ENCODE assay signal across 17 cellular contexts in genomic region chr10:53052765-53053164, GRCh38.
DNase-seq lines count a peak whose midpoint lies in the region; ATAC-seq, FAIRE-seq and TF ChIP-seq lines count a peak whose summit lies in the region.
"Had no signal": no experiment of that assay in that cellular context is flagged by ENCODE, and none has a peak within 500 bp of the region (broad histone marks: within the 10 kb centered on the region; RNA-seq: fewer than 3 reads in every experiment).

No MANE protein-coding gene starts in this region.

- H3F3A ChIP-seq in neural progenitor cell (ENCODE audit: low read depth), result no peaks in the 10 kb centered on the region

- H3K9me3 Mint-ChIP-seq in neural progenitor cell, result no peaks in the 10 kb centered on the region
- H3K9me3 Mint-ChIP-seq in stimulated activated memory B cell treated with anti-CD40 and anti-IgM and Interleukin-4, amounts not matched to agents 10 μg/mL and 1 μg/mL and 100 μg/mL, for 72 hours, result no peaks in the 10 kb centered on the region
- H3K9me3 Mint-ChIP-seq in activated naive CD4-positive, alpha-beta T cell treated with anti-CD3 and anti-CD28 coated beads for 36 hours, result peaks cover 9% of the 10 kb centered on the region
- H3K9me3 Mint-ChIP-seq: CD4-positive, alpha-beta T cell had no signal

- FAIRE-seq in H1 (lab: Jason Lieb, UNC), result no peak
- FAIRE-seq: GM18507 had no signal

- no peak overlapping the region for H3K9ac ChIP-seq in H1 (replicated peaks in 1 of 4; ENCODE audit: extremely low read depth in 1 of 4, low read depth in 3 of 4, low read length in 3 of 4)
- H3K9ac ChIP-seq in neural progenitor cell, result no peak overlapping the region

- no peak for TF ChIP-seq RAD21 in H1 (IDR thresholded peaks at IDR 0.05 in 1 of 2, conservative IDR thresholded peaks at IDR 0.05 in 1 of 2; ENCODE audit: low read depth in 2 of 2, low read length in 2 of 2)

- no peak overlapping the region for H4K5ac ChIP-seq in H1 (ENCODE audit: insufficient read length, low read depth, low read length)

- H3K27ac Mint-ChIP-seq in neural progenitor cell, result no peak overlapping the region
- no peak overlapping the region for H3K27ac Mint-ChIP-seq in stimulated activated memory B cell treated with anti-CD40 and anti-IgM and Interleukin-4, amounts not matched to agents 10 μg/mL and 1 μg/mL and 100 μg/mL, for 72 hours
- H3K27ac Mint-ChIP-seq in activated naive CD4-positive, alpha-beta T cell treated with anti-CD3 and anti-CD28 coated beads for 36 hours, result no peak overlapping the region
- H3K27ac Mint-ChIP-seq: B cell; CD4-positive, alpha-beta T cell had no signal

- H3K23ac ChIP-seq in H1 (ENCODE audit: insufficient read length), result no peak overlapping the region

- POLR2A ChIA-PET in H1 (lab: Charles Lee; ENCODE audit: partially characterized antibody), result no interaction called here

- 0 out of 2 replicates have a peak overlapping the region, but pooled peaks have one; percentile 4 for H2AFZ ChIP-seq in H1 (ENCODE audit: low read length)
- H2AFZ ChIP-seq in neural progenitor cell (replicated peaks), result peak overlapping the region; percentile 43

- no peak overlapping the region for H2BK15ac ChIP-seq in H1 (ENCODE audit: low read length)

- H2AK5ac ChIP-seq in H1 (ENCODE audit: low read depth, low read length), result no peak overlapping the region

- peak; percentile 50 for ATAC-seq in GM18868 (IDR thresholded peaks at IDR 0.05; ENCODE audit: unreplicated experiment)
- peak; percentile 24 for ATAC-seq in stimulated activated memory B cell treated with anti-CD40 and anti-IgM and Interleukin-4, amounts not matched to agents 10 μg/mL and 1 μg/mL and 100 μg/mL, for 72 hours
- ATAC-seq: HCT116 had no signal

- no peaks in the 10 kb centered on the region for H3K36me3 Mint-ChIP-seq in neural progenitor cell
- no peaks in the 10 kb centered on the region for H3K36me3 Mint-ChIP-seq in stimulated activated memory B cell treated with anti-CD40 and anti-IgM and Interleukin-4, amounts not matched to agents 10 μg/mL and 1 μg/mL and 100 μg/mL, for 72 hours
- no peaks in the 10 kb centered on the region for H3K36me3 Mint-ChIP-seq in activated naive CD4-positive, alpha-beta T cell treated with anti-CD3 and anti-CD28 coated beads for 36 hours (ENCODE audit: low read depth)

- no peak overlapping the region for H2BK20ac ChIP-seq in H1 (ENCODE audit: low read length)

- no peak overlapping the region for H3K4me3 ChIP-seq in H1 (ENCODE audit: extremely low read depth in 1 of 4, insufficient read depth in 2 of 4, low read depth in 3 of 4, low read length in 4 of 4)
- H3K4me3 ChIP-seq in neural progenitor cell, result no peak overlapping the region

- no peak for TF ChIP-seq POLR2A in H1 (IDR thresholded peaks at IDR 0.05; ENCODE audit: control extremely low read depth in 1 of 2, low read depth in 2 of 2, low read length in 2 of 2)

- H3K56ac ChIP-seq in H1 (replicated peaks; ENCODE audit: insufficient read length, low read depth, low read length), result no peak overlapping the region

- no peak overlapping the region for H3K18ac ChIP-seq in H1 (ENCODE audit: extremely low read depth, low read length)

- no peak overlapping the region for H2BK12ac ChIP-seq in H1 (ENCODE audit: low read depth, low read length)

- no peaks in the 10 kb centered on the region for H3K23me2 ChIP-seq in H1 (ENCODE audit: low read depth, low read length)

- H3K79me1 ChIP-seq in H1 (ENCODE audit: low read depth, low read length), result no peaks in the 10 kb centered on the region

- no peaks in the 10 kb centered on the region for H3K27me3 ChIP-seq in H1 (replicated peaks in 1 of 4; ENCODE audit: control insufficient read depth in 3 of 4, extremely low read depth in 1 of 4, insufficient read depth in 3 of 4, low read length in 3 of 4)
- no peaks in the 10 kb centered on the region for H3K27me3 ChIP-seq in neural progenitor cell

- no peak for TF ChIP-seq EP300 in H1 (IDR thresholded peaks at IDR 0.05; ENCODE audit: borderline replicate concordance in 1 of 2, low read depth in 2 of 2, low read length in 2 of 2)

- H3K14ac ChIP-seq in H1 (ENCODE audit: insufficient read length), result no peak overlapping the region

- no peak overlapping the region for H3K27ac ChIP-seq in H1 (ENCODE audit: low read depth, low read length)
- no peak overlapping the region for H3K27ac ChIP-seq in neural progenitor cell
- H3K27ac ChIP-seq: HL-60 had no signal

- no peaks in the 10 kb centered on the region for H3K4me1 Mint-ChIP-seq in neural progenitor cell
- no peaks in the 10 kb centered on the region for H3K4me1 Mint-ChIP-seq in stimulated activated memory B cell treated with anti-CD40 and anti-IgM and Interleukin-4, amounts not matched to agents 10 μg/mL and 1 μg/mL and 100 μg/mL, for 72 hours
- no peaks in the 10 kb centered on the region for H3K4me1 Mint-ChIP-seq in activated naive CD4-positive, alpha-beta T cell treated with anti-CD3 and anti-CD28 coated beads for 36 hours (ENCODE audit: low read depth)
- H3K4me1 Mint-ChIP-seq: B cell had no signal

- H4K20me1 ChIP-seq in H1 (replicated peaks in 1 of 2; ENCODE audit: control insufficient read depth in 1 of 2, insufficient read depth in 2 of 2, low read length in 2 of 2) (no peaks in the 10 kb centered on the region), neural progenitor cell (ENCODE audit: low read depth) (no peaks in the 10 kb centered on the region)

- no peak overlapping the region for H4K91ac ChIP-seq in H1 (replicated peaks; ENCODE audit: insufficient read length, low read length)

- H3K4me1 ChIP-seq in H1 (replicated peaks in 1 of 4; ENCODE audit: control insufficient read depth in 3 of 4, insufficient read depth in 4 of 4, low read length in 3 of 4) (no peaks in the 10 kb centered on the region), neural progenitor cell (no peaks in the 10 kb centered on the region)

- H2BK120ac ChIP-seq in H1 (replicated peaks; ENCODE audit: low read depth, low read length), result no peak overlapping the region

- no peak overlapping the region for H3K4me3 Mint-ChIP-seq in neural progenitor cell
- no peak overlapping the region for H3K4me3 Mint-ChIP-seq in stimulated activated memory B cell treated with anti-CD40 and anti-IgM and Interleukin-4, amounts not matched to agents 10 μg/mL and 1 μg/mL and 100 μg/mL, for 72 hours
- no peak overlapping the region for H3K4me3 Mint-ChIP-seq in activated naive CD4-positive, alpha-beta T cell treated with anti-CD3 and anti-CD28 coated beads for 36 hours
- H3K4me3 Mint-ChIP-seq: B cell; CD4-positive, alpha-beta T cell had no signal

- TF ChIP-seq CTCF in H1 (IDR thresholded peaks at IDR 0.05; ENCODE audit: control extremely low read depth in 1 of 3, insufficient read depth in 1 of 3, low read depth in 1 of 3, low read length in 3 of 3), result no peak
- TF ChIP-seq CTCF in neural progenitor cell (IDR thresholded peaks at IDR 0.05), result no peak

- H3K36me3 ChIP-seq in H1 (ENCODE audit: control insufficient read depth in 2 of 4, insufficient read depth in 4 of 4, low read length in 3 of 4) (no peaks in the 10 kb centered on the region), neural progenitor cell (no peaks in the 10 kb centered on the region)

- H3K9me3 ChIP-seq in H1 (ENCODE audit: insufficient read depth in 2 of 2, low read depth in 1 of 2, low read length in 1 of 2) (no peaks in the 10 kb centered on the region), neural progenitor cell (ENCODE audit: low read depth) (no peaks in the 10 kb centered on the region)

- 86% methylated on average over 4 of the region's 4 CpGs; no CpG with 5 or more reads in 1 of the 2 experiments for WGBS in H1 (ENCODE audit: extremely low coverage in 1 of 2, insufficient coverage in 1 of 2, insufficient read length in 1 of 2, insufficient replicate concordance in 2 of 2, low coverage in 1 of 2, low lambda C conversion rate in 2 of 2, missing lambda C conversion rate in 1 of 2), 2 experiments

- H3K4me2 ChIP-seq in H1 (ENCODE audit: insufficient read depth in 1 of 2, low read depth in 2 of 2, low read length in 2 of 2), result no peak overlapping the region
- H3K4me2 ChIP-seq in neural progenitor cell, result no peak overlapping the region

- no peak for DNase-seq in H1 (ENCODE audit: low read depth in 1 of 2, low spot score in 2 of 2)
- no peak for DNase-seq in neural progenitor cell (ENCODE audit: low spot score)
- no peak for DNase-seq in NOMO-1 treated with dmso at 0.1 percent for 144 hours (lab: John Stamatoyannopoulos, UW; ENCODE audit: unreplicated experiment)
- DNase-seq in activated naive CD4-positive, alpha-beta T cell treated with anti-CD3 and anti-CD28 coated beads for 36 hours, result no peak
- DNase-seq in amniotic stem cell (lab: John Stamatoyannopoulos, UW), result no peak
- DNase-seq: ACHN; C1 segment of cervical spinal cord; Calu3; CD4-positive, alpha-beta T cell; DMS 273 treated with DMSO at 0.1 percent for 48 hours; IMR-90 had no signal

- no peak overlapping the region for H2BK5ac ChIP-seq in H1 (ENCODE audit: low read depth, low read length)

- intact Hi-C loops in activated naive CD4-positive, alpha-beta T cell treated with anti-CD3 and anti-CD28 coated beads for 36 hours (cut with micrococcal nuclease), result no loop called here

- H3K4ac ChIP-seq in H1 (replicated peaks; ENCODE audit: insufficient read length, low read depth, low read length), result no peak overlapping the region

- no peak overlapping the region for H4K8ac ChIP-seq in H1 (ENCODE audit: extremely low read depth, insufficient read depth, low read length)

- CTCF ChIA-PET in H1 (lab: Charles Lee; ENCODE audit: partially characterized antibody), result interaction anchor here (0.6 kb wide), 1 partner anchor 118 kb away, joined by 3 read pairs; no protein-coding TSS in a partner anchor
- CTCF ChIA-PET in activated naive CD4-positive, alpha-beta T cell treated with anti-CD3 and anti-CD28 coated beads for 36 hours (lab: Charles Lee), result no interaction called here

- H3K79me2 ChIP-seq in H1 (ENCODE audit: control insufficient read depth in 1 of 2, insufficient read depth in 2 of 2, low read length in 2 of 2) (no peaks in the 10 kb centered on the region), neural progenitor cell (ENCODE audit: low read depth) (no peaks in the 10 kb centered on the region)

- no peaks in the 10 kb centered on the region for H3K27me3 Mint-ChIP-seq in neural progenitor cell (ENCODE audit: insufficient read depth, low read depth)
- H3K27me3 Mint-ChIP-seq in stimulated activated memory B cell treated with anti-CD40 and anti-IgM and Interleukin-4, amounts not matched to agents 10 μg/mL and 1 μg/mL and 100 μg/mL, for 72 hours, result no peaks in the 10 kb centered on the region
- H3K27me3 Mint-ChIP-seq in activated naive CD4-positive, alpha-beta T cell treated with anti-CD3 and anti-CD28 coated beads for 36 hours (ENCODE audit: low read depth), result no peaks in the 10 kb centered on the region
- H3K27me3 Mint-ChIP-seq: B cell; CD4-positive, alpha-beta T cell had no signal

TF ChIP-seq in H1, 55 proteins besides CTCF, POLR2A, EP300 and RAD21:
- TF ChIP-seq CHD2 (IDR thresholded peaks at IDR 0.05; ENCODE audit: low read length) (no peak), MAFK (IDR thresholded peaks at IDR 0.05; ENCODE audit: low read depth, low read length) (no peak), CREB1 (IDR thresholded peaks at IDR 0.05) (no peak), RXRA (IDR thresholded peaks at IDR 0.05; ENCODE audit: insufficient read depth, low read depth, low read length) (no peak)
TF ChIP-seq in H1: peak in this region for 0.
